ENCODE assay signal across 8 cellular contexts in the genomic region with DNA sequence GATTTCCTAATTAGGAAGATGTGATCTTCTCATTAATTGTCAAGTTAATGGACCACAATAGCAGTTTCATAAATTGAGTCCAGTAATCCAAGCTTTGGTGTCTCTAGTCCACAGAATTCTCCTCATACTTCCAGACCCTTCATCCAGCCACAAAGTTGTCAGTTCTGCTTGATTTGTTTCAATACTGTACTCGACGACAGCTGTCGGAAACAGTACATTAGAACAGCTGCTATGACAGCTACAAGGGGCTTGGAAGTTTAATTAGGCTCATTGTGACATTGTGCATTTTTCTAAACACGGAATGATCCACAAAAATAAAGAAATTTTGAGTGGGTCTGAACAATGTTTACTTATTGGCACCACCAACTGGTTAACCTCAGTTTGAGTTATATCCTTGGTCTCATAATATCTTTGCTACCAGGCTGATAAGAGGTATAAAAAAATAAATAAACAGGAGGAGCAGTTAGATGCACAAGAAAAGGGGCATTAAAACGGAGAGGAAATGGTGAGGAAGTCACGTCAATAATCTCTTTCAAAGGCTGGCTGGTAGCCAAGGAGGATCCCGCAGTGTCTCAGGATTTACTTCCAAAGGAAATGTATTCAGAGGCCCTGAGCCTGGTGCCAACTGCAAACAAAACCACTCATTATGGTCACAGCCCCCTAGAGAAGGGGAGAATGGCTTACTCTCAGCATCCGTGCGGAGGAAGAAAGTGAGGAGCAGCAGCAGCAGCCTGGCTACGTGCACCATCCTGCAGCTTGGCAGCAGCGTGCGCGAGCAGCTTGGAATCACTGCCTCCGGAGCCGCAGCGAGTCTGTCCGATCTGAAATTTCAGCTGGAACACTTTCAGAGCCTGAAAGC.
A peak's percentile ranks its signal among the peaks of the same experiment; 100 is the strongest.
DNase-seq lines count a peak whose midpoint lies in the region; ATAC-seq and TF ChIP-seq lines count a peak whose summit lies in the region.

No MANE protein-coding gene starts in this region.

- no peaks in the 10 kb centered on the region for H3K4me1 ChIP-seq in foreskin keratinocyte

- ATAC-seq in foreskin keratinocyte = peak; percentile 57

- TF ChIP-seq CTCF in foreskin keratinocyte (conservative IDR thresholded peaks at IDR 0.05) = no peak

- H3K27me3 ChIP-seq in foreskin keratinocyte = peaks cover 2% of the 10 kb centered on the region

- H3K27ac ChIP-seq in foreskin keratinocyte = no peak overlapping the region

- DNase-seq in ELF-1 (ENCODE audit: low read depth, low spot score) (peak; percentile 16), NCI-H82 treated with DMSO at 0.1 percent for 48 hours (lab: John Stamatoyannopoulos, UW; ENCODE audit: unreplicated experiment) (peak; percentile 3), foreskin keratinocyte (no peak), pons (ENCODE audit: low spot score) (peak; percentile 78), 8988T (no peak), AG08395 (ENCODE audit: low spot score) (no peak), RKO (ENCODE audit: low spot score) (no peak)
- DNase-seq in stimulated activated CD4-positive, alpha-beta T cell treated with anti-CD3 and anti-CD28 coated beads, Interleukin-2, amount 100 ng/mL, for 48 hours = no peak

Comparison
In these comparisons a context has a peak if more than half of its experiments do, and no peak if none do; other contexts are left out.
1. DNase-seq: peak in ELF-1 (single experiment), NCI-H82 treated with DMSO at 0.1 percent for 48 hours (single experiment) and pons (single experiment); none in foreskin keratinocyte (0 of 2), 8988T (single experiment), AG08395 (single experiment), stimulated activated CD4-positive, alpha-beta T cell treated with anti-CD3 and anti-CD28 coated beads, Interleukin-2, amount 100 ng/mL, for 48 hours (0 of 2) and RKO (single experiment).